Comparison of ENCODE assay signal across 17 cellular contexts in genomic region chr4:11426716-11427115, GRCh38. TPM values are rescaled to one million over a fixed set of nuclear protein-coding genes. Genes with fewer than 3 reads are reported as not detected.
DNase-seq lines count a peak whose midpoint lies in the region; ATAC-seq and TF ChIP-seq lines count a peak whose summit lies in the region.
"Had no signal": no experiment of that assay in that cellular context is flagged by ENCODE, and none has a peak within 500 bp of the region (broad histone marks: within the 10 kb centered on the region; RNA-seq: fewer than 3 reads in every experiment).

No MANE protein-coding gene starts in this region.

- no peaks in the 10 kb centered on the region for H3K9me2 ChIP-seq in hepatocyte (replicated peaks; ENCODE audit: insufficient read depth)

- TF ChIP-seq CTCF in WTC11 (IDR thresholded peaks at IDR 0.05) (no peak), hepatocyte (IDR thresholded peaks at IDR 0.05; ENCODE audit: poor library complexity) (no peak), psoas muscle (IDR thresholded peaks at IDR 0.05) (no peak)

- DNase-seq in WTC11 (ENCODE audit: low spot score) (no peak), hepatocyte (ENCODE audit: low spot score) (no peak), psoas muscle (no peak), NCI-H82 treated with DMSO at 0.1 percent for 48 hours (lab: John Stamatoyannopoulos, UW; ENCODE audit: unreplicated experiment) (no peak), ACHN (no peak), COLO668 (lab: John Stamatoyannopoulos, UW; ENCODE audit: unreplicated experiment) (no peak)
- DNase-seq: activated CD4-positive, CD25-positive, alpha-beta regulatory T cell treated with anti-CD3 and anti-CD28 coated beads, Interleukin-2, amount 50 U/mL, for 72 hours; activated effector memory CD4-positive, alpha-beta T cell treated with Interleukin-2 at 50 U/mL for 16 hours; CD8-positive, alpha-beta memory T cell; HCEC 1CT; Karpas-422; NCI-H2227 treated with DMSO at 0.1 percent for 48 hours; occipital lobe; stimulated activated CD4-positive, alpha-beta T cell treated with anti-CD3 and anti-CD28 coated beads, Interleukin-4, amount 100 ng/mL, for 1 hour had no signal

- H3K27ac Mint-ChIP-seq in WTC11: no peak overlapping the region
- H3K27ac Mint-ChIP-seq: CD8-positive, alpha-beta memory T cell had no signal

- peak overlapping the region; percentile 96 for H3K4me2 ChIP-seq in hepatocyte

- POLR2A ChIA-PET in WTC11 (lab: Charles Lee): no interaction called here

- in situ Hi-C loops in ACHN (cut with HindIII; ENCODE audit: low pct_ligation_motif_present, low pct_unique_long_range_greater_than_20kb, low sequenced_read_pairs): no loop called here

- peaks cover 29% of the 10 kb centered on the region for H3K27me3 Mint-ChIP-seq in WTC11 (ENCODE audit: low read depth)

- intact Hi-C loops in psoas muscle (cut with DNase I): no loop called here

- H3K9me3 Mint-ChIP-seq in WTC11: peaks cover 26% of the 10 kb centered on the region
- H3K9me3 Mint-ChIP-seq: CD8-positive, alpha-beta memory T cell had no signal

- peak overlapping the region; percentile 64 for H3K4me3 Mint-ChIP-seq in WTC11

- ATAC-seq in WTC11 (no peak), psoas muscle (no peak), HG02973 (IDR thresholded peaks at IDR 0.05; ENCODE audit: unreplicated experiment) (no peak)

- H3K4me3 ChIP-seq in hepatocyte (peak overlapping the region; percentile 77), psoas muscle (peak overlapping the region; percentile 61)
- H3K4me3 ChIP-seq: SJSA1 had no signal

- peaks cover 5% of the 10 kb centered on the region for H3K79me2 ChIP-seq in hepatocyte

- H3K27ac ChIP-seq in hepatocyte (no peak overlapping the region), psoas muscle (no peak overlapping the region)
- H3K27ac ChIP-seq: SJSA1 had no signal

- H3K36me3 ChIP-seq in ES-I3 (ENCODE audit: insufficient read depth, low read length) (no peaks in the 10 kb centered on the region), hepatocyte (replicated peaks; ENCODE audit: insufficient read depth, low read depth) (no peaks in the 10 kb centered on the region), psoas muscle (ENCODE audit: insufficient read depth in 1 of 2, low read depth in 1 of 2) (no peaks in the 10 kb centered on the region)
- H3K36me3 ChIP-seq: SJSA1 had no signal

- peak overlapping the region; percentile 75; the same call in 1 of the 2 replicates for H3K9ac ChIP-seq in ES-I3 (ENCODE audit: low read depth, low read length)

- CTCF ChIA-PET in WTC11 (lab: Charles Lee): no interaction called here

- H4K20me1 ChIP-seq in hepatocyte (ENCODE audit: insufficient read depth, poor library complexity, severe bottlenecking): no peaks in the 10 kb centered on the region

- WGBS in hepatocyte (ENCODE audit: low lambda C conversion rate, missing lambda C conversion rate): 14% methylated on average over 10 of the region's 10 CpGs
- WGBS in psoas muscle, 3 donors: 12 to 13% (median 13%) methylated on average over 10 of the region's 10 CpGs

- peaks cover 16% of the 10 kb centered on the region for H3K27me3 ChIP-seq in hepatocyte
- peaks cover 0 to 31% (median 0%) of the 10 kb centered on the region in 3 donors for H3K27me3 ChIP-seq in psoas muscle (ENCODE audit: insufficient read depth in 3 of 3, low read length in 2 of 3)
- H3K27me3 ChIP-seq: SJSA1 had no signal

- H3K36me3 Mint-ChIP-seq in WTC11: peaks cover 32% of the 10 kb centered on the region
- H3K36me3 Mint-ChIP-seq: CD8-positive, alpha-beta memory T cell had no signal

- H3K4me1 Mint-ChIP-seq in WTC11: no peaks in the 10 kb centered on the region

- no peak overlapping the region for H2AFZ ChIP-seq in hepatocyte

- H3K4me1 ChIP-seq in ES-I3 (ENCODE audit: insufficient read depth, low read length): 0 out of 2 replicates have a peak, but pooled peaks cover 3% of the 10 kb centered on the region
- peaks cover 13% of the 10 kb centered on the region for H3K4me1 ChIP-seq in hepatocyte (ENCODE audit: insufficient read depth)
- H3K4me1 ChIP-seq in psoas muscle: no peaks in the 10 kb centered on the region
- H3K4me1 ChIP-seq: SJSA1 had no signal

- H3K9me3 ChIP-seq in ES-I3 (ENCODE audit: control insufficient read depth, insufficient read depth, low read length) (no peaks in the 10 kb centered on the region), hepatocyte (ENCODE audit: low read depth) (no peaks in the 10 kb centered on the region), psoas muscle (no peaks in the 10 kb centered on the region)
- H3K9me3 ChIP-seq: SJSA1 had no signal

TF ChIP-seq in WTC11, 78 proteins besides CTCF, POLR2A, EP300 and RAD21:
- TF ChIP-seq USF1 (CRISPR knock-in tag; IDR thresholded peaks at IDR 0.05): no peak
- TF ChIP-seq NFE2L1 (CRISPR knock-in tag; IDR thresholded peaks at IDR 0.05): no peak
- TF ChIP-seq ZNF396 (CRISPR knock-in tag; IDR thresholded peaks at IDR 0.05; ENCODE audit: borderline replicate concordance): no peak
- no peak for TF ChIP-seq SP1 (CRISPR knock-in tag; conservative IDR thresholded peaks at IDR 0.05)
- TF ChIP-seq ZNF423 (CRISPR knock-in tag; IDR thresholded peaks at IDR 0.05): no peak
- no peak for TF ChIP-seq ATF3 (CRISPR knock-in tag; conservative IDR thresholded peaks at IDR 0.05)
- no peak for TF ChIP-seq ATF6 (CRISPR knock-in tag; IDR thresholded peaks at IDR 0.05)
- TF ChIP-seq ZNF138 (CRISPR knock-in tag; conservative IDR thresholded peaks at IDR 0.05): no peak
- no peak for TF ChIP-seq MLX (CRISPR knock-in tag; IDR thresholded peaks at IDR 0.05)
- no peak for TF ChIP-seq ZBTB21 (CRISPR knock-in tag; IDR thresholded peaks at IDR 0.05; ENCODE audit: borderline replicate concordance)
- no peak for TF ChIP-seq ZNF317 (CRISPR knock-in tag; IDR thresholded peaks at IDR 0.05; ENCODE audit: borderline replicate concordance, low read depth)
- TF ChIP-seq RELA (CRISPR knock-in tag; IDR thresholded peaks at IDR 0.05; ENCODE audit: borderline replicate concordance): no peak

RNA-seq across cellular contexts. Expression of gene HS3ST1, which starts 2.0 kb away (rescaled TPM):
- 0.41 to 0.52 TPM (median 0.44 TPM) in 3 replicates for total RNA-seq in WTC11 (2021)
- total RNA-seq in hepatocyte: 1.5 and 1.7 TPM in 2 replicates
- polyA plus RNA-seq in hepatocyte: 6.9 and 7.4 TPM in 2 replicates
- total RNA-seq in psoas muscle: under 1 TPM; 0.05 to 0.50 (median 0.25) TPM
- polyA plus RNA-seq in psoas muscle: under 1 TPM; 0.04 to 0.29 (median 0.10) TPM
- total RNA-seq: SJSA1 had no signal
- polyA plus RNA-seq: CD8-positive, alpha-beta memory T cell had no signal
